ENCODE assay signal across 15 cellular contexts in genomic region chr20:43571771-43572170, GRCh38. TPM values are rescaled to one million over a fixed set of nuclear protein-coding genes. Genes with fewer than 3 reads are reported as not detected.
DNase-seq lines count a peak whose midpoint lies in the region; ATAC-seq, FAIRE-seq and TF ChIP-seq lines count a peak whose summit lies in the region.
"Had no signal": no experiment of that assay in that cellular context is flagged by ENCODE, and none has a peak within 500 bp of the region (broad histone marks: within the 10 kb centered on the region; RNA-seq: fewer than 3 reads in every experiment).

No MANE protein-coding gene starts in this region.

- H3K79me1 ChIP-seq in neuronal stem cell (ENCODE audit: low read depth, low read length), result no peaks in the 10 kb centered on the region

- peak overlapping the region; percentile 68 for H3K23ac ChIP-seq in neuronal stem cell (ENCODE audit: low read depth, low read length, poor library complexity)

- H3K4me1 Mint-ChIP-seq in chondrocyte (ENCODE audit: low read depth), result no peaks in the 10 kb centered on the region

- FAIRE-seq in H54 (lab: Jason Lieb, UNC), result no peak
- FAIRE-seq: A204.1, GM12892 had no signal

- H2BK15ac ChIP-seq in neuronal stem cell (ENCODE audit: low read length), result no peak overlapping the region

- H2BK12ac ChIP-seq in neuronal stem cell (ENCODE audit: low read length), result no peak overlapping the region

- no peak overlapping the region for H4K91ac ChIP-seq in neuronal stem cell (ENCODE audit: low read depth, low read length, poor library complexity)

- no peak for TF ChIP-seq POLR2A in H54 (IDR thresholded peaks at IDR 0.05; ENCODE audit: low read depth, low read length)

- no peak overlapping the region for H4K8ac ChIP-seq in neuronal stem cell (ENCODE audit: low read depth, low read length)

- no peaks in the 10 kb centered on the region for H3K36me3 Mint-ChIP-seq in chondrocyte (ENCODE audit: low read depth)
- H3K36me3 Mint-ChIP-seq: CD14-positive monocyte; CD8-positive, alpha-beta T cell had no signal

- no peak overlapping the region for H2AFZ ChIP-seq in neuronal stem cell (ENCODE audit: low read length)

- H3K27me3 ChIP-seq in neuronal stem cell (ENCODE audit: control insufficient read depth in 3 of 3, insufficient read depth in 3 of 3, low read depth in 1 of 3, low read length in 3 of 3), result peaks cover 0 to 3% (median 0%) of the 10 kb centered on the region in 3 experiments
- no peaks in the 10 kb centered on the region for H3K27me3 ChIP-seq in aorta (ENCODE audit: control insufficient read depth in 1 of 2, insufficient read depth in 2 of 2, low read length in 1 of 2)

- peak; percentile 15 for ATAC-seq in aorta (ENCODE audit: low FRiP score)
- ATAC-seq: CD8-positive, alpha-beta T cell; HCT116 had no signal

- no peak for TF ChIP-seq CTCF in chondrocyte (IDR thresholded peaks at IDR 0.05)

- no peaks in the 10 kb centered on the region for H3K4me1 ChIP-seq in neuronal stem cell (ENCODE audit: control insufficient read depth in 2 of 2, insufficient read depth in 1 of 2, low read depth in 1 of 2, low read length in 2 of 2)
- no peaks in the 10 kb centered on the region for H3K4me1 ChIP-seq in aorta (ENCODE audit: control insufficient read depth in 1 of 2, insufficient read depth in 2 of 2, low read length in 2 of 2)

- H3K4me3 ChIP-seq in neuronal stem cell (ENCODE audit: low read length in 2 of 2) (no peak overlapping the region), aorta (ENCODE audit: low read length in 2 of 2) (no peak overlapping the region)

- H3K9me3 ChIP-seq in neuronal stem cell (replicated peaks in 1 of 2; ENCODE audit: control insufficient read depth in 2 of 2, insufficient read depth in 1 of 2, low read depth in 1 of 2, low read length in 2 of 2) (no peaks in the 10 kb centered on the region), aorta (ENCODE audit: control insufficient read depth, low read length) (no peaks in the 10 kb centered on the region)

- H3K4me2 ChIP-seq in neuronal stem cell (ENCODE audit: insufficient read depth, low read length, poor library complexity, severe bottlenecking), result no peak overlapping the region

- H3K36me3 ChIP-seq in neuronal stem cell (replicated peaks in 1 of 2; ENCODE audit: control insufficient read depth in 2 of 2, insufficient read depth in 2 of 2, low read length in 2 of 2), result no peaks in the 10 kb centered on the region
- no peaks in the 10 kb centered on the region for H3K36me3 ChIP-seq in aorta (ENCODE audit: control insufficient read depth in 1 of 2, insufficient read depth in 2 of 2, low read length in 1 of 2)

- H2AK5ac ChIP-seq in neuronal stem cell (ENCODE audit: low read depth, low read length), result no peak overlapping the region

- WGBS in neuronal stem cell (ENCODE audit: extremely low coverage in 2 of 2, insufficient read length in 2 of 2, insufficient replicate concordance in 1 of 2), 2 donors, result no CpG with 5 or more reads among the region's 6 CpGs
- 91 to 93% methylated on average over 6 of the region's 6 CpGs for WGBS in aorta, 2 donors

- no peak overlapping the region for H3K4ac ChIP-seq in neuronal stem cell (ENCODE audit: low read length)

- no peak overlapping the region for H3K14ac ChIP-seq in neuronal stem cell (ENCODE audit: low read length)

- no peak overlapping the region for H2BK5ac ChIP-seq in neuronal stem cell (ENCODE audit: low read length)

- H3K27ac ChIP-seq in neuronal stem cell (replicated peaks; ENCODE audit: low read length) (no peak overlapping the region), aorta (ENCODE audit: low read depth in 1 of 2, low read length in 2 of 2) (no peak overlapping the region)

- DNase-seq in D341Med (ENCODE audit: low spot score), result peak; percentile 22
- DNase-seq in chondrocyte (ENCODE audit: low spot score), result peak; percentile 68
- no peak for DNase-seq in neuronal stem cell (ENCODE audit: low spot score)
- DNase-seq in aorta, result peak in 1 of 2 donors; percentile 63
- no peak for DNase-seq in H54 (ENCODE audit: insufficient read length, low spot score)
- DNase-seq in GM19240 (ENCODE audit: insufficient read length, low spot score), result no peak
- DNase-seq in AG08396 (ENCODE audit: low spot score), result no peak
- DNase-seq: CD8-positive, alpha-beta T cell; COR-L47; DND-41; GDM1 had no signal

- H3K9ac ChIP-seq in neuronal stem cell (ENCODE audit: low read depth, low read length, poor library complexity), result peak overlapping the region; percentile 12

- intact Hi-C loops in aorta (cut with DNase I), result no loop called here

- no peaks in the 10 kb centered on the region for H3K9me3 Mint-ChIP-seq in chondrocyte (ENCODE audit: low read depth)
- H3K9me3 Mint-ChIP-seq: CD14-positive monocyte; CD8-positive, alpha-beta T cell had no signal

- no peak overlapping the region for H3K27ac Mint-ChIP-seq in chondrocyte (ENCODE audit: unreplicated experiment)
- H3K27ac Mint-ChIP-seq: CD14-positive monocyte; CD8-positive, alpha-beta T cell had no signal

- no peak overlapping the region for H3K18ac ChIP-seq in neuronal stem cell (ENCODE audit: low read length)

- H2BK120ac ChIP-seq in neuronal stem cell (ENCODE audit: low read depth, low read length), result no peak overlapping the region

- no peak overlapping the region for H3K4me3 Mint-ChIP-seq in chondrocyte (ENCODE audit: unreplicated experiment)
- H3K4me3 Mint-ChIP-seq: CD14-positive monocyte; CD8-positive, alpha-beta T cell had no signal

- no peaks in the 10 kb centered on the region for H3K27me3 Mint-ChIP-seq in chondrocyte (ENCODE audit: low read depth)

RNA-seq across cellular contexts. Expression of gene SGK2, which starts 12.9 kb away (rescaled TPM):
- total RNA-seq in chondrocyte, result 0.45 to 2.1 TPM (median 0.54 TPM) in 3 replicates
- 1.7 TPM for polyA plus RNA-seq in neuronal stem cell (2013, experiment 1 of 2)
- polyA plus RNA-seq in neuronal stem cell (2013, experiment 2 of 2), result 1.9 TPM
- 1 to 10 TPM; 2.7 to 3.4 TPM for total RNA-seq in aorta
- polyA plus RNA-seq in aorta, result 1 to 10 TPM; 2.7 to 5.0 TPM
- polyA plus RNA-seq: CD14-positive monocyte had no signal

RNA-seq across cellular contexts. Expression of gene IFT52, which starts 19.0 kb away (rescaled TPM):
- total RNA-seq in chondrocyte, result 38.9 to 41.1 TPM (median 39.8 TPM) in 3 replicates
- polyA plus RNA-seq in neuronal stem cell (2013, experiment 1 of 2), result 98.6 TPM
- 102 TPM for polyA plus RNA-seq in neuronal stem cell (2013, experiment 2 of 2)
- 10 to 100 TPM; 24.9 to 38.5 TPM for total RNA-seq in aorta
- 10 to 100 TPM; 20.5 to 32.3 TPM for polyA plus RNA-seq in aorta

Comparison
In these comparisons a context has a peak if more than half of its experiments do, and no peak if none do; other contexts are left out.
1. DNase-seq: peak in D341Med (single experiment) and chondrocyte (single experiment); none in neuronal stem cell (single experiment), H54 (single experiment), GM19240 (single experiment) and AG08396 (single experiment).